18 cellular contexts compared by ENCODE assay signal in the genomic region with DNA sequence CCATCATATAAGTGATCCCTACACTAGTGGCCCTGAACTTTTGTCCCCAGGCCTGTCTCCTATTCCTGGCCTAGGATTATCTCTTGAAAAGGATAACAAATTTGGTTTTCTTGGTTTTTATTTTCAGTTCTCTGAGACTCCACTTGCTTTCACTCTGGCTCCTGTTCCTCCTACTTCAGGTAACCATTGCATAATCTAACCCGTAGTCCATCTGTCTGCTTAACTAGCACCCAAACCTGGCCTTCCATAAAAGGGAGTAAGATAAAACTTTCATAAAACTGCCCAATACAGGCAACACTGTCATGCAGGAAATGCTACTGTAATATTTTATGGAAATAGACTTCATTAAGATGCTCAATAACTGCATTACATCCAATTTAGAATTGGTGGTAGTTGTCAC. TPM values are rescaled to one million over a fixed set of nuclear protein-coding genes. Genes with fewer than 3 reads are reported as not detected.
DNase-seq lines count a peak whose midpoint lies in the region; ATAC-seq and TF ChIP-seq lines count a peak whose summit lies in the region.
"Had no signal": no experiment of that assay in that cellular context is flagged by ENCODE, and none has a peak within 500 bp of the region (broad histone marks: within the 10 kb centered on the region; RNA-seq: fewer than 3 reads in every experiment).

No MANE protein-coding gene starts in this region.

- no peaks in the 10 kb centered on the region for H3K27me3 Mint-ChIP-seq in GM23338 (ENCODE audit: insufficient read depth, low read depth, poor library complexity)
- H3K27me3 Mint-ChIP-seq in endodermal cell (ENCODE audit: insufficient read depth) = no peaks in the 10 kb centered on the region
- H3K27me3 Mint-ChIP-seq: CD4-positive, alpha-beta memory T cell had no signal

- H3K4me3 Mint-ChIP-seq in GM23338 = no peak overlapping the region
- no peak overlapping the region for H3K4me3 Mint-ChIP-seq in endodermal cell
- H3K4me3 Mint-ChIP-seq: CD4-positive, alpha-beta memory T cell had no signal

- H4K20me1 ChIP-seq in GM23338 (replicated peaks; ENCODE audit: insufficient read depth) (no peaks in the 10 kb centered on the region), OCI-LY3 (ENCODE audit: insufficient read depth, low read length) (no peaks in the 10 kb centered on the region)

- H3K9me3 ChIP-seq in OCI-LY3 (ENCODE audit: insufficient read depth, low read length) (no peaks in the 10 kb centered on the region), endodermal cell (ENCODE audit: control insufficient read depth, low read length) (no peaks in the 10 kb centered on the region), A673 (ENCODE audit: low read depth, low read length, poor library complexity, severe bottlenecking) (no peaks in the 10 kb centered on the region)
- H3K9me3 ChIP-seq: A549 had no signal

- H3K36me3 Mint-ChIP-seq in GM23338 (ENCODE audit: low read depth) = no peaks in the 10 kb centered on the region
- no peaks in the 10 kb centered on the region for H3K36me3 Mint-ChIP-seq in endodermal cell (ENCODE audit: low read depth)
- H3K36me3 Mint-ChIP-seq: CD4-positive, alpha-beta memory T cell had no signal

- POLR2A ChIA-PET in A673 (lab: Charles Lee; ENCODE audit: low non-redundant PET) = no interaction called here

- H3K9me2 ChIP-seq in GM23338 (ENCODE audit: insufficient read depth) = no peaks in the 10 kb centered on the region

- H3K4me2 ChIP-seq in GM23338 (no peak overlapping the region), OCI-LY3 (ENCODE audit: low read length) (no peak overlapping the region)
- H3K4me2 ChIP-seq: A549 had no signal

- no peaks in the 10 kb centered on the region for H3K9me3 Mint-ChIP-seq in GM23338
- no peaks in the 10 kb centered on the region for H3K9me3 Mint-ChIP-seq in endodermal cell
- H3K9me3 Mint-ChIP-seq: CD4-positive, alpha-beta memory T cell had no signal

- no peak overlapping the region for H3K27ac ChIP-seq in GM23338 (ENCODE audit: low read depth)
- no peak overlapping the region for H3K27ac ChIP-seq in OCI-LY3 (ENCODE audit: low read length)
- H3K27ac ChIP-seq in endodermal cell (ENCODE audit: low read depth, low read length) = no peak overlapping the region
- H3K27ac ChIP-seq in brain microvascular endothelial cell = no peak overlapping the region
- H3K27ac ChIP-seq in A673 (ENCODE audit: low read depth, low read length, poor library complexity, severe bottlenecking) = no peak overlapping the region
- H3K27ac ChIP-seq: A549 had no signal

- H3K4me1 Mint-ChIP-seq in GM23338 (peaks cover 6% of the 10 kb centered on the region; the same call in 2 of the 3 replicates), endodermal cell (no peaks in the 10 kb centered on the region)

- DNase-seq in GM23338 (ENCODE audit: low spot score) = no peak
- no peak for DNase-seq in endodermal cell
- no peak for DNase-seq in brain microvascular endothelial cell
- no peak for DNase-seq in A673 (ENCODE audit: low spot score)
- DNase-seq: 8988T; C1 segment of cervical spinal cord; Calu3; CD4-positive, alpha-beta memory T cell; COR-L47; DMS53; DMS79 treated with DMSO at 0.1 percent for 48 hours; GF-D8; GOT3; H7; HCEC 1CT had no signal

- no peaks in the 10 kb centered on the region for H3K79me2 ChIP-seq in GM23338 (replicated peaks; ENCODE audit: insufficient read depth)
- H3K79me2 ChIP-seq in OCI-LY3 (ENCODE audit: low read length) = no peaks in the 10 kb centered on the region

- CTCF ChIA-PET in A673 (lab: Charles Lee) = no interaction called here

- H3K4me3 ChIP-seq in GM23338 (no peak overlapping the region), OCI-LY3 (ENCODE audit: low read length) (no peak overlapping the region), endodermal cell (ENCODE audit: low read length) (no peak overlapping the region), brain microvascular endothelial cell (ENCODE audit: low read depth, low read length) (no peak overlapping the region), A673 (ENCODE audit: low read depth, low read length, poor library complexity, severe bottlenecking) (no peak overlapping the region)
- H3K4me3 ChIP-seq: A549 had no signal

- intact Hi-C loops in A673 (cut with micrococcal nuclease; ENCODE audit: unreplicated experiment) = no loop called here

- H3K4me1 ChIP-seq in GM23338 (ENCODE audit: insufficient read depth) (peaks cover 7% of the 10 kb centered on the region; the same call in 1 of the 2 replicates), OCI-LY3 (ENCODE audit: low read length) (peaks cover 18% of the 10 kb centered on the region), endodermal cell (ENCODE audit: control insufficient read depth, insufficient read depth, low read length) (no peaks in the 10 kb centered on the region), A673 (ENCODE audit: insufficient read depth, low read length, poor library complexity, severe bottlenecking) (no peaks in the 10 kb centered on the region)
- H3K4me1 ChIP-seq: A549 had no signal

- WGBS in endodermal cell (ENCODE audit: insufficient coverage in 1 of 2, insufficient read length in 1 of 2), 2 experiments = 93% methylated on average over 1 of the region's 1 CpG; no CpG with 5 or more reads in 1 of the 2 experiments

- H3K27ac Mint-ChIP-seq in GM23338 = peak overlapping the region; percentile 41; the same call in 1 of the 2 replicates
- H3K27ac Mint-ChIP-seq in endodermal cell = peak overlapping the region; percentile 9
- H3K27ac Mint-ChIP-seq: CD4-positive, alpha-beta memory T cell had no signal

- H3K9ac ChIP-seq in OCI-LY3 (ENCODE audit: low read length) = no peak overlapping the region
- H3K9ac ChIP-seq in endodermal cell (ENCODE audit: extremely low read depth, low read length, poor library complexity, severe bottlenecking) = no peak overlapping the region

- H3K36me3 ChIP-seq in GM23338 (ENCODE audit: insufficient read depth) = no peaks in the 10 kb centered on the region
- H3K36me3 ChIP-seq in OCI-LY3 (replicated peaks; ENCODE audit: low read depth, low read length) = no peaks in the 10 kb centered on the region
- H3K36me3 ChIP-seq in endodermal cell (ENCODE audit: control insufficient read depth, insufficient read depth, low read length) = no peaks in the 10 kb centered on the region
- no peaks in the 10 kb centered on the region for H3K36me3 ChIP-seq in brain microvascular endothelial cell (replicated peaks)
- no peaks in the 10 kb centered on the region for H3K36me3 ChIP-seq in A673 (ENCODE audit: insufficient read depth, low read length, poor library complexity, severe bottlenecking)

- BruUV-seq in A673 (replicated peaks; lab: Mats Ljungman, UMichigan) = no TSS peak

- in situ Hi-C loops in brain microvascular endothelial cell (cut with HindIII; ENCODE audit: low pct_ligation_motif_present, low sequenced_read_pairs) = no loop called here

- H3K27me3 ChIP-seq in GM23338 (ENCODE audit: insufficient read depth) (no peaks in the 10 kb centered on the region), OCI-LY3 (ENCODE audit: low read depth, low read length) (no peaks in the 10 kb centered on the region), endodermal cell (ENCODE audit: control insufficient read depth, insufficient read depth, low read length, poor library complexity, severe bottlenecking) (no peaks in the 10 kb centered on the region), brain microvascular endothelial cell (replicated peaks) (no peaks in the 10 kb centered on the region), A673 (replicated peaks; ENCODE audit: insufficient read depth, low read depth, low read length, poor library complexity) (no peaks in the 10 kb centered on the region)

- H3F3A ChIP-seq in GM23338 (replicated peaks; ENCODE audit: low read depth) = no peaks in the 10 kb centered on the region

- TF ChIP-seq CTCF in GM23338 (conservative IDR thresholded peaks at IDR 0.05; ENCODE audit: low read depth in 2 of 2) = no peak
- no peak for TF ChIP-seq CTCF in OCI-LY3 (IDR thresholded peaks at IDR 0.05; ENCODE audit: low read depth, low read length)
- TF ChIP-seq CTCF in endodermal cell (conservative IDR thresholded peaks at IDR 0.05) = no peak
- no peak for TF ChIP-seq CTCF in brain microvascular endothelial cell (IDR thresholded peaks at IDR 0.05; ENCODE audit: low read depth, low read length, missing control alignments)
- no peak for TF ChIP-seq CTCF in A673 (conservative IDR thresholded peaks at IDR 0.05; ENCODE audit: low read depth, low read length)

- no peak for ATAC-seq in GM23338
- ATAC-seq in HG02588 (IDR thresholded peaks at IDR 0.05; ENCODE audit: unreplicated experiment) = no peak
- ATAC-seq: A549 had no signal

- peak overlapping the region; percentile 9; the same call in 1 of the 2 replicates for H2AFZ ChIP-seq in GM23338
- peak overlapping the region; percentile 52; the same call in 1 of the 2 replicates for H2AFZ ChIP-seq in OCI-LY3 (ENCODE audit: low read depth, low read length)

TF ChIP-seq in GM23338, 12 proteins besides CTCF, POLR2A, EP300 and RAD21:
- TF ChIP-seq ZNF331 (CRISPR knock-in tag; IDR thresholded peaks at IDR 0.05; ENCODE audit: low read depth) = no peak
- no peak for TF ChIP-seq NANOG (IDR thresholded peaks at IDR 0.05; ENCODE audit: borderline replicate concordance)
- no peak for TF ChIP-seq EZH2phosphoT487 (IDR thresholded peaks at IDR 0.05; ENCODE audit: unreplicated experiment)

RNA-seq across cellular contexts. Expression of a gene that starts 52.1 kb away (rescaled TPM):
- 26.8 and 32.4 TPM in 2 replicates for total RNA-seq in GM23338 (2014; rRNA removed; shearing (Covaris generic))
- 22.7 and 23.7 TPM in 2 replicates for polyA plus RNA-seq in GM23338 (2016; fragmentation: Nextera tagmentation; extraction: Ambion mirVana)
- total RNA-seq in endodermal cell = 10 to 100 TPM; 34.0 to 37.9 TPM
- polyA plus RNA-seq in endodermal cell (2013, experiment 1 of 2) = 40.6 TPM
- 38.8 TPM for polyA plus RNA-seq in endodermal cell (2013, experiment 2 of 2)
- total RNA-seq in A673 (2021) = 41.0 and 44.5 TPM in 2 replicates
